In genomic region chr2:173149491-173149890, GRCh38 we compare ENCODE assay signal across 12 cellular contexts.
DNase-seq lines count a peak whose midpoint lies in the region; ATAC-seq, FAIRE-seq and TF ChIP-seq lines count a peak whose summit lies in the region.
"Had no signal": no experiment of that assay in that cellular context is flagged by ENCODE, and none has a peak within 500 bp of the region (broad histone marks: within the 10 kb centered on the region; RNA-seq: fewer than 3 reads in every experiment).

No MANE protein-coding gene starts in this region.

- no peaks in the 10 kb centered on the region for H3K27me3 ChIP-seq in mesendoderm (ENCODE audit: insufficient read depth, low read length, poor library complexity)
- H3K27me3 ChIP-seq: BLaER1, foreskin keratinocyte had no signal

- peak overlapping the region in 1 of 2 experiments; percentile 31; a peak in 1 of 6 replicates for H3K27ac ChIP-seq in A549
- no peak overlapping the region for H3K27ac ChIP-seq in mesendoderm (ENCODE audit: low read depth, low read length)
- H3K27ac ChIP-seq: BLaER1 had no signal

- H3K4me1 ChIP-seq in A549 (peaks cover 61% of the 10 kb centered on the region), mesendoderm (ENCODE audit: control insufficient read depth, low read depth, low read length) (peaks cover 10% of the 10 kb centered on the region)

- peak overlapping the region; percentile 36 for H2BK15ac ChIP-seq in mesendoderm (replicated peaks; ENCODE audit: low read depth)

- H3K9me3 ChIP-seq in A549 = no peaks in the 10 kb centered on the region

- TF ChIP-seq EP300 in A549 (IDR thresholded peaks at IDR 0.05) = no peak

- WGBS in A549 (ENCODE audit: missing lambda C conversion rate) = 98% methylated on average over 4 of the region's 4 CpGs
- no CpG with 5 or more reads among the region's 4 CpGs for WGBS in mesendoderm (ENCODE audit: extremely low coverage, insufficient coverage, low lambda C conversion rate)

- no peak overlapping the region for H2AK5ac ChIP-seq in mesendoderm (ENCODE audit: low read length)

- POLR2A ChIA-PET in A549 (lab: Yijun Ruan, JAX) = no interaction called here

- CTCF ChIA-PET in A549 (lab: Yijun Ruan, JAX) = interaction anchor here (1.3 kb wide), 1 partner anchor 61 kb away, joined by 5 read pairs; no protein-coding TSS in a partner anchor

- no peak overlapping the region for H3K4ac ChIP-seq in mesendoderm (ENCODE audit: low read depth, low read length)

- no peak overlapping the region for H4K8ac ChIP-seq in mesendoderm (ENCODE audit: low read depth, low read length)

- FAIRE-seq in A549 (lab: Jason Lieb, UNC) = no peak
- FAIRE-seq: TTC549 had no signal

- no peak overlapping the region for H3K23ac ChIP-seq in mesendoderm (ENCODE audit: low read length)

- TF ChIP-seq RAD21 in A549 (conservative IDR thresholded peaks at IDR 0.05 in 1 of 2, IDR thresholded peaks at IDR 0.05 in 1 of 2) = no peak

- TF ChIP-seq CTCF in A549 (IDR thresholded peaks at IDR 0.05) = no peak

- H2BK5ac ChIP-seq in mesendoderm (ENCODE audit: low read length) = no peak overlapping the region

- H3K56ac ChIP-seq in mesendoderm (ENCODE audit: low read length) = no peak overlapping the region

- no peak overlapping the region for H4K5ac ChIP-seq in mesendoderm (ENCODE audit: low read length)

- H3K4me3 ChIP-seq in A549 (no peak overlapping the region), mesendoderm (ENCODE audit: low read length) (no peak overlapping the region)
- H3K4me3 ChIP-seq: BLaER1, skin epidermis had no signal

- TF ChIP-seq POLR2A in A549 (IDR thresholded peaks at IDR 0.05; ENCODE audit: low read length) = no peak

- no peak overlapping the region for H3K18ac ChIP-seq in mesendoderm (ENCODE audit: low read length)

- DNase-seq in A549 (ENCODE audit: low read depth in 1 of 2, low spot score in 1 of 2) = no peak
- DNase-seq in activated CD4-positive, alpha-beta T cell treated with anti-CD3 and anti-CD28 coated beads for 48 hours = peak; percentile 66
- DNase-seq in mesendoderm = no peak
- no peak for DNase-seq in glomerular visceral epithelial cell (ENCODE audit: extremely low spot score)
- no peak for DNase-seq in NCI-H2196 (lab: John Stamatoyannopoulos, UW; ENCODE audit: unreplicated experiment)
- no peak for DNase-seq in NCI-H524 treated with DMSO at 0.1 percent for 48 hours (lab: John Stamatoyannopoulos, UW)
- no peak for DNase-seq in RKO (ENCODE audit: low spot score)
- DNase-seq: foreskin keratinocyte had no signal

- H3K9ac ChIP-seq in mesendoderm (ENCODE audit: low read length) = no peak overlapping the region
- H3K9ac ChIP-seq: BLaER1 had no signal

- H3K79me2 ChIP-seq in mesendoderm (ENCODE audit: control insufficient read depth, insufficient read depth, low read length) = no peaks in the 10 kb centered on the region

- H3K79me1 ChIP-seq in mesendoderm (ENCODE audit: low read length) = no peaks in the 10 kb centered on the region

- no peak overlapping the region for H2BK120ac ChIP-seq in mesendoderm (ENCODE audit: low read depth, low read length)

- H3K36me3 ChIP-seq in mesendoderm (ENCODE audit: control insufficient read depth, insufficient read depth, low read length) = no peaks in the 10 kb centered on the region

- H3K4me2 ChIP-seq in A549 (0 out of 3 replicates have a peak overlapping the region, but pooled peaks have one; percentile 2), mesendoderm (ENCODE audit: low read length) (no peak overlapping the region)
- H3K4me2 ChIP-seq: BLaER1 had no signal

- no peak; a peak in 1 of 6 replicates for ATAC-seq in A549
- peak; percentile 60 for ATAC-seq in GM21576 (IDR thresholded peaks at IDR 0.05; ENCODE audit: unreplicated experiment)
- ATAC-seq: foreskin keratinocyte had no signal

TF ChIP-seq in A549, 52 proteins besides CTCF, POLR2A, EP300 and RAD21:
- no peak for TF ChIP-seq FOSB (CRISPR knock-in tag; IDR thresholded peaks at IDR 0.05)
- TF ChIP-seq CHD2 (IDR thresholded peaks at IDR 0.05; ENCODE audit: low read length, partially characterized antibody) = no peak
- no peak for TF ChIP-seq EHMT2 (IDR thresholded peaks at IDR 0.05; ENCODE audit: low read depth)
- TF ChIP-seq TP53 (CRISPR knock-in tag; IDR thresholded peaks at IDR 0.05) = no peak
- no peak for TF ChIP-seq EHF (CRISPR knock-in tag; IDR thresholded peaks at IDR 0.05)
- no peak for TF ChIP-seq ESRRA (IDR thresholded peaks at IDR 0.05; ENCODE audit: borderline replicate concordance, low read length)
- no peak for TF ChIP-seq RNF2 (IDR thresholded peaks at IDR 0.05; ENCODE audit: borderline replicate concordance, low read depth)
- no peak for TF ChIP-seq REST (IDR thresholded peaks at IDR 0.05)
- TF ChIP-seq SMC3 (IDR thresholded peaks at IDR 0.05) = no peak
- no peak for TF ChIP-seq NR3C1 (IDR thresholded peaks at IDR 0.05)
- TF ChIP-seq HOXA7 (CRISPR knock-in tag; IDR thresholded peaks at IDR 0.05) = no peak
TF ChIP-seq in A549: peak in this region for 0.
